ENCODE assay signal across 12 cellular contexts in the genomic region with DNA sequence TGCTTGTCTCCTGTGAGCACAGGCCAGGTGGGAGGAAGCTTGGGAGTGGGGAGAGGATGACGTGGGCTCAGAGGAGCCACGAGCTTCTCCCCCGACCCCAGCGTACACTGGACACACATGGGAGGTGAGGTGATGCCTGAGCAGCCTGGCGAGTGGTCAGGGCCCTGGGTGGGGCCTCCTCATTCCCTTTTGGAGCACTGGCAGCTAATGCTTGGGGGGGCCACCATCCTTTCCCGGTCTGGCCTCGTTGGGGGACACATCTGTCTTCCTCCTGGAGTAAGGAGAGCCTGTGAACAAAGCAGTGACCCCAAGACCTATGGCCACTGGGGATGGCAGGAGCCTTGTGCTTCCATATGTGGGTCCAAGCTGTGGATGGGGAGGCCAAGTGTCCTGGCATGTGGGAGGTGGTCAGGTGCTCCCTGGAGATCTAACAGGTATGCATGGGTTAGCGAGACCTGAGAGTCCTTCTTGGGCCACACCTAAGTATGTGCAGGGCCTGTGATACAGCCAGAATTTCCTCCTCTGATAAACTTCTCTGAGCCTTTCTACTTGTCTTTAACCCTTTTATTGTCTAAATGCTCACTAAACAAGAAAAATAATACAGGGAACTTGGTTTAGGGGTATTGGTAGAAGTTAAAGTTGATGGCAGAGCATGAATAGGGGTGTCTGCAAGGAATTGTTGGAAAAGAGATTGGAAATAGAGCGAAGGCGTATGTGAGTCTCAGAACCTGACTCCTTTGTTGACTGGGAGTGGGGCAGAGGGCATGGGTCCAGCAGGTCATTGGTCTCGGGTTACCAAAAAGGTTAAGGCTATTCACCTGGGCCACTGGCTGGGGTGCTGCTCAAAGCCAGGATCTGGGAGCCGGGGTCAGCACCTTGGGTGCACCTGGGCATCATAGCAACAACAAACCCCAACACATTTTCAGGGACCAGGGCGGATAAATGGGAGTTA. TPM values are rescaled to one million over a fixed set of nuclear protein-coding genes. Genes with fewer than 3 reads are reported as not detected.
DNase-seq lines count a peak whose midpoint lies in the region; ATAC-seq and TF ChIP-seq lines count a peak whose summit lies in the region.
"Had no signal": no experiment of that assay in that cellular context is flagged by ENCODE, and none has a peak within 500 bp of the region (broad histone marks: within the 10 kb centered on the region; RNA-seq: fewer than 3 reads in every experiment).

No MANE protein-coding gene starts in this region.

- H3K27ac ChIP-seq in left lung (peak overlapping the region; percentile 11 to 85), substantia nigra (ENCODE audit: low read depth, low read length, poor library complexity, severe bottlenecking) (peak overlapping the region; percentile 77)

- peaks cover 0 to 17% of the 10 kb centered on the region in 2 donors for H3K36me3 ChIP-seq in left lung

- peak; percentile 27 for ATAC-seq in left lung
- ATAC-seq: Panc1 had no signal

- intact Hi-C loops in activated T-helper 2 cell treated with anti-CD3 and anti-CD28 coated beads, Interferon-gamma antibody, Interleukin-2, Interleukin-4, amounts not matched to agents 10 μg/mL and 5 μg/mL and 100 μg/mL, durations not matched to agents 14 hours and 24 hours and 36 hours (cut with micrococcal nuclease): no loop called here
- intact Hi-C loops in left lung (cut with DNase I): no loop called here

- no peak overlapping the region for H3K4me3 Mint-ChIP-seq in T-helper 2 cell treated with Interferon-gamma antibody and Interleukin-4, amounts not matched to agents 5 μg/mL and 100 μg/mL, for 36 hours
- no peak overlapping the region for H3K4me3 Mint-ChIP-seq in activated T-helper 2 cell treated with anti-CD3 and anti-CD28 coated beads, Interferon-gamma antibody, Interleukin-2, Interleukin-4, amounts not matched to agents 10 μg/mL and 5 μg/mL and 100 μg/mL, durations not matched to agents 14 hours and 24 hours and 36 hours (ENCODE audit: low read depth)
- H3K4me3 Mint-ChIP-seq: endodermal cell had no signal

- H3K27ac Mint-ChIP-seq in T-helper 2 cell treated with Interferon-gamma antibody and Interleukin-4, amounts not matched to agents 5 μg/mL and 100 μg/mL, for 36 hours: peak overlapping the region; percentile 16
- peak overlapping the region; percentile 46 for H3K27ac Mint-ChIP-seq in activated T-helper 2 cell treated with anti-CD3 and anti-CD28 coated beads, Interferon-gamma antibody, Interleukin-2, Interleukin-4, amounts not matched to agents 10 μg/mL and 5 μg/mL and 100 μg/mL, durations not matched to agents 14 hours and 24 hours and 36 hours
- H3K27ac Mint-ChIP-seq: endodermal cell had no signal

- peaks cover 47% of the 10 kb centered on the region for H3K36me3 Mint-ChIP-seq in T-helper 2 cell treated with Interferon-gamma antibody and Interleukin-4, amounts not matched to agents 5 μg/mL and 100 μg/mL, for 36 hours (ENCODE audit: low read depth)
- peaks cover 38% of the 10 kb centered on the region for H3K36me3 Mint-ChIP-seq in activated T-helper 2 cell treated with anti-CD3 and anti-CD28 coated beads, Interferon-gamma antibody, Interleukin-2, Interleukin-4, amounts not matched to agents 10 μg/mL and 5 μg/mL and 100 μg/mL, durations not matched to agents 14 hours and 24 hours and 36 hours (ENCODE audit: low read depth)

- no peaks in the 10 kb centered on the region for H3K27me3 Mint-ChIP-seq in T-helper 2 cell treated with Interferon-gamma antibody and Interleukin-4, amounts not matched to agents 5 μg/mL and 100 μg/mL, for 36 hours (ENCODE audit: low read depth)
- H3K27me3 Mint-ChIP-seq in activated T-helper 2 cell treated with anti-CD3 and anti-CD28 coated beads, Interferon-gamma antibody, Interleukin-2, Interleukin-4, amounts not matched to agents 10 μg/mL and 5 μg/mL and 100 μg/mL, durations not matched to agents 14 hours and 24 hours and 36 hours (ENCODE audit: low read depth): no peaks in the 10 kb centered on the region

- TF ChIP-seq CTCF in left lung (IDR thresholded peaks at IDR 0.05): no peak

- no peaks in the 10 kb centered on the region for H3K27me3 ChIP-seq in left lung

- H3K4me1 ChIP-seq in left lung: peaks cover 63 to 99% of the 10 kb centered on the region in 2 donors

- H3K9me3 Mint-ChIP-seq in T-helper 2 cell treated with Interferon-gamma antibody and Interleukin-4, amounts not matched to agents 5 μg/mL and 100 μg/mL, for 36 hours: no peaks in the 10 kb centered on the region
- H3K9me3 Mint-ChIP-seq in activated T-helper 2 cell treated with anti-CD3 and anti-CD28 coated beads, Interferon-gamma antibody, Interleukin-2, Interleukin-4, amounts not matched to agents 10 μg/mL and 5 μg/mL and 100 μg/mL, durations not matched to agents 14 hours and 24 hours and 36 hours: no peaks in the 10 kb centered on the region
- H3K9me3 Mint-ChIP-seq: endodermal cell had no signal

- H3K9me3 ChIP-seq in left lung: no peaks in the 10 kb centered on the region

- peaks cover 81% of the 10 kb centered on the region for H3K4me1 Mint-ChIP-seq in T-helper 2 cell treated with Interferon-gamma antibody and Interleukin-4, amounts not matched to agents 5 μg/mL and 100 μg/mL, for 36 hours (ENCODE audit: low read depth)
- peaks cover 84% of the 10 kb centered on the region for H3K4me1 Mint-ChIP-seq in activated T-helper 2 cell treated with anti-CD3 and anti-CD28 coated beads, Interferon-gamma antibody, Interleukin-2, Interleukin-4, amounts not matched to agents 10 μg/mL and 5 μg/mL and 100 μg/mL, durations not matched to agents 14 hours and 24 hours and 36 hours (ENCODE audit: low read depth)

- no peak for DNase-seq in T-helper 2 cell treated with Interferon-gamma antibody and Interleukin-4, amounts not matched to agents 5 μg/mL and 100 μg/mL, for 36 hours (ENCODE audit: low spot score)
- DNase-seq in T-helper 2 cell: no peak
- no peak for DNase-seq in activated T-helper 2 cell treated with anti-CD3 and anti-CD28 coated beads, Interferon-gamma antibody, Interleukin-2, Interleukin-4, amounts not matched to agents 10 μg/mL and 5 μg/mL and 100 μg/mL, durations not matched to agents 14 hours and 24 hours and 36 hours (ENCODE audit: low spot score)
- DNase-seq in left lung: peak in 1 of 2 donors; percentile 46
- DNase-seq in substantia nigra (lab: John Stamatoyannopoulos, UW): peak in 1 of 49 donors; percentile 84
- no peak for DNase-seq in NCI-H1048 (lab: John Stamatoyannopoulos, UW)
- no peak for DNase-seq in SK-N-DZ (ENCODE audit: low spot score)
- DNase-seq in SW 1271 (lab: John Stamatoyannopoulos, UW): no peak
- DNase-seq: endodermal cell, IMR-90, NCI-H2029 treated with DMSO at 0.1 percent for 48 hours had no signal

- H3K4me3 ChIP-seq in left lung: no peak overlapping the region

RNA-seq across cellular contexts. Expression of a gene that starts 9.6 kb away (rescaled TPM):
- 127 and 132 TPM in 2 replicates for total RNA-seq in activated T-helper 2 cell treated with anti-CD3 and anti-CD28 coated beads, Interferon-gamma antibody, Interleukin-2, Interleukin-4, amounts not matched to agents 10 μg/mL and 5 μg/mL and 100 μg/mL, durations not matched to agents 14 hours and 24 hours and 36 hours
- total RNA-seq in left lung: 100 to 1,000 TPM; 110 to 116 TPM
- 65.3 and 76.1 TPM in 2 replicates for polyA plus RNA-seq in SK-N-DZ (2014; cell fraction: cytosol; rRNA removed)
- 26.8 and 37.7 TPM in 2 replicates for polyA plus RNA-seq in SK-N-DZ (2014; cell fraction: nucleus; rRNA removed)
